ENCODE assay signal across 1 cellular context in genomic region chr19:32693151-32694108, GRCh38.
TF ChIP-seq lines count a peak whose summit lies in the region.

No MANE protein-coding gene starts in this region.

TF ChIP-seq in HCT116, 20 proteins besides CTCF, POLR2A, EP300 and RAD21:
- TF ChIP-seq SP1 (IDR thresholded peaks at IDR 0.05; ENCODE audit: low read depth) (peak; percentile 28), SRF (IDR thresholded peaks at IDR 0.05; ENCODE audit: low read depth) (peak; percentile 33; the same call in 1 of the 2 replicates)
